In genomic region chr20:35771367-35771688, GRCh38 we compare ENCODE assay signal across 8 cellular contexts. TPM values are rescaled to one million over a fixed set of nuclear protein-coding genes. Genes with fewer than 3 reads are reported as not detected.
A peak's percentile ranks its signal among the peaks of the same experiment; 100 is the strongest.
DNase-seq lines count a peak whose midpoint lies in the region; ATAC-seq and TF ChIP-seq lines count a peak whose summit lies in the region.

No MANE protein-coding gene starts in this region.

- H2AFZ ChIP-seq in OCI-LY1 (ENCODE audit: low read length) (peak overlapping the region; percentile 16; the same call in 1 of the 2 replicates), osteoblast (ENCODE audit: low read length) (peak overlapping the region; percentile 79)

- DNase-seq in CD14-positive monocyte (ENCODE audit: low spot score) (no peak), osteoblast (ENCODE audit: insufficient read length, low spot score, missing footprints) (no peak), amygdala (lab: John Stamatoyannopoulos, UW) (no peak), NCI-H2029 (lab: John Stamatoyannopoulos, UW) (no peak), hippocampal formation (lab: John Stamatoyannopoulos, UW) (no peak)
- peak in 1 of 3 experiments; percentile 8 for DNase-seq in effector memory CD8-positive, alpha-beta T cell

- H3K36me3 ChIP-seq in OCI-LY1 (ENCODE audit: insufficient read depth, low read length) (peaks cover 9% of the 10 kb centered on the region; the same call in 1 of the 2 replicates), osteoblast (ENCODE audit: insufficient read depth, low read length) (peaks cover 10% of the 10 kb centered on the region)

- H3K4me1 ChIP-seq in OCI-LY1 (ENCODE audit: insufficient read depth, low read length, severe bottlenecking) (peaks cover 62% of the 10 kb centered on the region), osteoblast (ENCODE audit: insufficient read depth, low read length) (peaks cover 37% of the 10 kb centered on the region)

- H3K27ac ChIP-seq in OCI-LY1 (ENCODE audit: low read depth, low read length, poor library complexity, severe bottlenecking) (peak overlapping the region; percentile 9), osteoblast (ENCODE audit: low read depth, low read length) (peak overlapping the region; percentile 93)

- H3K79me2 ChIP-seq in OCI-LY1 (ENCODE audit: insufficient read depth, low read length) (peaks cover 35% of the 10 kb centered on the region), osteoblast (ENCODE audit: insufficient read depth, low read length) (peaks cover 41% of the 10 kb centered on the region)

- no peak overlapping the region for H3K9ac ChIP-seq in OCI-LY1 (ENCODE audit: low read length)

- no peak for TF ChIP-seq CTCF in CD14-positive monocyte (IDR thresholded peaks at IDR 0.05)
- TF ChIP-seq CTCF in OCI-LY1 (IDR thresholded peaks at IDR 0.05; ENCODE audit: low read length), result no peak
- no peak for TF ChIP-seq CTCF in osteoblast (IDR thresholded peaks at IDR 0.05; ENCODE audit: extremely low read depth, low read depth, low read length)

- no peaks in the 10 kb centered on the region for H3K27me3 ChIP-seq in OCI-LY1 (ENCODE audit: insufficient read depth, low read length)
- H3K27me3 ChIP-seq in osteoblast (ENCODE audit: insufficient read depth, low read length), result no peaks in the 10 kb centered on the region

- intact Hi-C loops in CD14-positive monocyte (cut with micrococcal nuclease), result loop anchor here in 1 of 2 donors (5.0 kb wide), 2 partner anchors 39 to 154 kb away; partner anchors contain the start of gene SPAG4

- peaks cover 68% of the 10 kb centered on the region for H3K4me1 Mint-ChIP-seq in CD14-positive monocyte
- peaks cover 52 to 62% of the 10 kb centered on the region in 2 donors for H3K4me1 Mint-ChIP-seq in effector memory CD8-positive, alpha-beta T cell (ENCODE audit: low read depth in 2 of 2)

- H4K20me1 ChIP-seq in OCI-LY1 (ENCODE audit: insufficient read depth, low read length), result no peaks in the 10 kb centered on the region
- no peaks in the 10 kb centered on the region for H4K20me1 ChIP-seq in osteoblast (ENCODE audit: insufficient read depth, low read length)

- H3K9me3 ChIP-seq in OCI-LY1 (ENCODE audit: low read length), result no peaks in the 10 kb centered on the region
- no peaks in the 10 kb centered on the region for H3K9me3 ChIP-seq in osteoblast (ENCODE audit: low read depth, low read length)

- H3K27me3 Mint-ChIP-seq in CD14-positive monocyte (ENCODE audit: low read depth in 3 of 3), result peaks cover 0 to 4% (median 3%) of the 10 kb centered on the region in 3 donors
- no peaks in the 10 kb centered on the region for H3K27me3 Mint-ChIP-seq in effector memory CD8-positive, alpha-beta T cell

- H3K9me3 Mint-ChIP-seq in CD14-positive monocyte, result peaks cover 0 to 4% (median 3%) of the 10 kb centered on the region in 7 donors
- H3K9me3 Mint-ChIP-seq in effector memory CD8-positive, alpha-beta T cell, result no peaks in the 10 kb centered on the region

- H3K36me3 Mint-ChIP-seq in CD14-positive monocyte, result peaks cover 16 to 19% of the 10 kb centered on the region in 2 donors
- H3K36me3 Mint-ChIP-seq in effector memory CD8-positive, alpha-beta T cell (ENCODE audit: insufficient read depth), result peaks cover 56% of the 10 kb centered on the region

- peak overlapping the region; percentile 87 for H3K4me3 ChIP-seq in OCI-LY1 (ENCODE audit: low read depth, low read length, poor library complexity, severe bottlenecking)
- peak overlapping the region; percentile 83 for H3K4me3 ChIP-seq in osteoblast (ENCODE audit: insufficient read depth, low read length)

- no peak for ATAC-seq in effector memory CD8-positive, alpha-beta T cell (replicated peaks)
- no peak for ATAC-seq in GM19467 (IDR thresholded peaks at IDR 0.05; ENCODE audit: unreplicated experiment)

- H3K27ac Mint-ChIP-seq in CD14-positive monocyte, result peak overlapping the region; percentile 95 to 100 (median 99)
- H3K27ac Mint-ChIP-seq in effector memory CD8-positive, alpha-beta T cell, result peak overlapping the region; percentile 97 to 100

- H3F3A ChIP-seq in OCI-LY1 (ENCODE audit: insufficient read depth, low read length), result 0 out of 2 replicates have a peak, but pooled peaks cover 4% of the 10 kb centered on the region

- no peaks in the 10 kb centered on the region for H3K9me2 ChIP-seq in OCI-LY1 (ENCODE audit: low read depth, low read length)

- peak overlapping the region; percentile 13; the same call in 1 of the 2 replicates for H3K4me2 ChIP-seq in OCI-LY1 (ENCODE audit: low read length)
- H3K4me2 ChIP-seq in osteoblast (ENCODE audit: insufficient read depth, low read length), result peak overlapping the region; percentile 57

- H3K4me3 Mint-ChIP-seq in CD14-positive monocyte, result peak overlapping the region; percentile 62 to 75
- H3K4me3 Mint-ChIP-seq in effector memory CD8-positive, alpha-beta T cell, result peak overlapping the region; percentile 89

RNA-seq across cellular contexts. Expression of gene PHF20, which starts 0.5 kb away (rescaled TPM):
- 10 to 100 TPM; 73.6 to 78.2 TPM for polyA plus RNA-seq in CD14-positive monocyte
- total RNA-seq in osteoblast, result 34.8 and 39.1 TPM in 2 replicates

RNA-seq across cellular contexts. Expression of gene RBM39, which starts 29.3 kb away (rescaled TPM):
- polyA plus RNA-seq in CD14-positive monocyte, result 10 to 100 TPM; 89.5 to 98.0 TPM
- 274 and 300 TPM in 2 replicates for total RNA-seq in osteoblast
